In the genomic region with DNA sequence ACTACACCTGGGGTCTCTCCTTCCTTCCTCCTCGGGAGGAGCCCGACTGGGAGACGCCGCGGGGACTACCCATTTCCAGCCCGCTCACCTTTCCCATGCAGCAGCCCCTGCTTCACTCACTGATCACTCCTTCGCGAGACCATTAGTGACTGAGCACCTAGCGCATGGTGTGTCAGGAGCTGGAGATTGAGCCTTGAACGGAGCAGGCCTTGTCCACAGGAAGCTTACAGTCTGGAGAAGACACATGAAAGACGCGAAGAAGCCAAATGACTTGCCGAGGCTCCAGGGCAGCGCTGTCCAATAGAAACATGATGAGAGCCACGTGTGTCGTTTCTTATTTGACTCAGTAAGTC, we compare ENCODE assay signal across 10 cellular contexts. TPM values are rescaled to one million over a fixed set of nuclear protein-coding genes. Genes with fewer than 3 reads are reported as not detected.
DNase-seq lines count a peak whose midpoint lies in the region; ATAC-seq and TF ChIP-seq lines count a peak whose summit lies in the region.
"Had no signal": no experiment of that assay in that cellular context is flagged by ENCODE, and none has a peak within 500 bp of the region (broad histone marks: within the 10 kb centered on the region; RNA-seq: fewer than 3 reads in every experiment).

No MANE protein-coding gene starts in this region.

- H3F3A ChIP-seq in SK-N-SH (replicated peaks; ENCODE audit: insufficient read depth) = no peaks in the 10 kb centered on the region

- peak overlapping the region; percentile 47 for H3K4me3 Mint-ChIP-seq in activated T-helper 2 cell treated with anti-CD3 and anti-CD28 coated beads, Interferon-gamma antibody, Interleukin-2, Interleukin-4, amounts not matched to agents 10 μg/mL and 5 μg/mL and 100 μg/mL, durations not matched to agents 14 hours and 24 hours and 36 hours (ENCODE audit: low read depth)
- H3K4me3 Mint-ChIP-seq in stimulated activated memory B cell treated with anti-CD40 and anti-IgM and Interleukin-4, amounts not matched to agents 10 μg/mL and 1 μg/mL and 100 μg/mL, for 72 hours = peak overlapping the region; percentile 68

- POLR2A ChIA-PET in SK-N-SH (lab: Yijun Ruan, JAX) = no interaction called here

- H3K27me3 ChIP-seq in SK-N-SH (ENCODE audit: insufficient read depth) = peaks cover 21% of the 10 kb centered on the region

- peak overlapping the region; percentile 72 for H3K4me2 ChIP-seq in SK-N-SH

- CTCF ChIA-PET in SK-N-SH (lab: Yijun Ruan, JAX) = interaction anchor here (0.8 to 1.4 kb wide), 4 partner anchors 24 to 76 kb away, joined by 3 to 4 read pairs (median 3); no protein-coding TSS in a partner anchor

- ATAC-seq in SK-N-SH treated with all-trans-retinoic acid at 6 μM for 48 hours = no peak
- peak; percentile 27 for ATAC-seq in left lobe of liver
- no peak for ATAC-seq in stimulated activated memory B cell treated with anti-CD40 and anti-IgM and Interleukin-4, amounts not matched to agents 10 μg/mL and 1 μg/mL and 100 μg/mL, for 72 hours
- no peak for ATAC-seq in HG03354 (IDR thresholded peaks at IDR 0.05; ENCODE audit: poor library complexity, severe bottlenecking, unreplicated experiment)
- ATAC-seq in GM21447 (IDR thresholded peaks at IDR 0.05; ENCODE audit: unreplicated experiment) = no peak

- H3K27ac ChIP-seq in SK-N-SH (ENCODE audit: low read depth in 2 of 2, low read length in 1 of 2) = no peak overlapping the region

- no peak for TF ChIP-seq RAD21 in SK-N-SH (IDR thresholded peaks at IDR 0.05; ENCODE audit: low read length)

- H2AFZ ChIP-seq in SK-N-SH (ENCODE audit: low read depth) = no peak overlapping the region

- TF ChIP-seq CTCF in SK-N-SH (IDR thresholded peaks at IDR 0.05) = 0 out of 2 replicates have a peak, but pooled peaks have one; percentile 2

- intact Hi-C loops in activated T-helper 2 cell treated with anti-CD3 and anti-CD28 coated beads, Interferon-gamma antibody, Interleukin-2, Interleukin-4, amounts not matched to agents 10 μg/mL and 5 μg/mL and 100 μg/mL, durations not matched to agents 14 hours and 24 hours and 36 hours (cut with micrococcal nuclease) = loop anchor here (10.0 kb wide), 1 partner anchor 1086 kb away; no protein-coding TSS in a partner anchor

- no peaks in the 10 kb centered on the region for H3K9me3 ChIP-seq in SK-N-SH

- H3K4me1 Mint-ChIP-seq in activated T-helper 2 cell treated with anti-CD3 and anti-CD28 coated beads, Interferon-gamma antibody, Interleukin-2, Interleukin-4, amounts not matched to agents 10 μg/mL and 5 μg/mL and 100 μg/mL, durations not matched to agents 14 hours and 24 hours and 36 hours (ENCODE audit: low read depth) = peaks cover 16% of the 10 kb centered on the region
- H3K4me1 Mint-ChIP-seq in stimulated activated memory B cell treated with anti-CD40 and anti-IgM and Interleukin-4, amounts not matched to agents 10 μg/mL and 1 μg/mL and 100 μg/mL, for 72 hours = peaks cover 27% of the 10 kb centered on the region

- no peaks in the 10 kb centered on the region for H3K9me2 ChIP-seq in SK-N-SH

- peaks cover 39% of the 10 kb centered on the region for H3K27me3 Mint-ChIP-seq in activated T-helper 2 cell treated with anti-CD3 and anti-CD28 coated beads, Interferon-gamma antibody, Interleukin-2, Interleukin-4, amounts not matched to agents 10 μg/mL and 5 μg/mL and 100 μg/mL, durations not matched to agents 14 hours and 24 hours and 36 hours (ENCODE audit: low read depth)
- H3K27me3 Mint-ChIP-seq in stimulated activated memory B cell treated with anti-CD40 and anti-IgM and Interleukin-4, amounts not matched to agents 10 μg/mL and 1 μg/mL and 100 μg/mL, for 72 hours = peaks cover 35% of the 10 kb centered on the region

- no peak overlapping the region for H3K27ac Mint-ChIP-seq in activated T-helper 2 cell treated with anti-CD3 and anti-CD28 coated beads, Interferon-gamma antibody, Interleukin-2, Interleukin-4, amounts not matched to agents 10 μg/mL and 5 μg/mL and 100 μg/mL, durations not matched to agents 14 hours and 24 hours and 36 hours
- H3K27ac Mint-ChIP-seq in stimulated activated memory B cell treated with anti-CD40 and anti-IgM and Interleukin-4, amounts not matched to agents 10 μg/mL and 1 μg/mL and 100 μg/mL, for 72 hours = no peak overlapping the region

- H3K4me3 ChIP-seq in SK-N-SH (ENCODE audit: low read depth in 2 of 2, low read length in 1 of 2) = peak overlapping the region; percentile 44 to 59; a peak in 3 of 4 replicates

- H3K9me3 Mint-ChIP-seq in activated T-helper 2 cell treated with anti-CD3 and anti-CD28 coated beads, Interferon-gamma antibody, Interleukin-2, Interleukin-4, amounts not matched to agents 10 μg/mL and 5 μg/mL and 100 μg/mL, durations not matched to agents 14 hours and 24 hours and 36 hours = peaks cover 4% of the 10 kb centered on the region
- peaks cover 3% of the 10 kb centered on the region for H3K9me3 Mint-ChIP-seq in stimulated activated memory B cell treated with anti-CD40 and anti-IgM and Interleukin-4, amounts not matched to agents 10 μg/mL and 1 μg/mL and 100 μg/mL, for 72 hours

- DNase-seq in SK-N-SH (no peak), left lobe of liver (ENCODE audit: low spot score) (no peak), 8988T (no peak)
- no peak for DNase-seq in activated T-helper 2 cell treated with anti-CD3 and anti-CD28 coated beads, Interferon-gamma antibody, Interleukin-2, Interleukin-4, amounts not matched to agents 10 μg/mL and 5 μg/mL and 100 μg/mL, durations not matched to agents 14 hours and 24 hours and 36 hours (ENCODE audit: low spot score)
- DNase-seq: hippocampal formation, NCI-H524 treated with DMSO at 0.1 percent for 48 hours had no signal

- TF ChIP-seq EP300 in SK-N-SH (IDR thresholded peaks at IDR 0.05; ENCODE audit: borderline replicate concordance in 1 of 2, low read depth in 1 of 2, low read length in 1 of 2) = no peak

- no peaks in the 10 kb centered on the region for H3K36me3 ChIP-seq in SK-N-SH (replicated peaks in 1 of 2; ENCODE audit: control insufficient read depth in 1 of 2, insufficient read depth in 2 of 2, low read length in 1 of 2)

- no peak overlapping the region for H3K9ac ChIP-seq in SK-N-SH

- peaks cover 0 to 9% of the 10 kb centered on the region in 2 experiments; a peak in 1 of 4 replicates for H3K4me1 ChIP-seq in SK-N-SH (ENCODE audit: control insufficient read depth in 1 of 2, insufficient read depth in 2 of 2, low read depth in 1 of 2, low read length in 1 of 2)

- H3K79me2 ChIP-seq in SK-N-SH (ENCODE audit: insufficient read depth) = no peaks in the 10 kb centered on the region

- H3K36me3 Mint-ChIP-seq in activated T-helper 2 cell treated with anti-CD3 and anti-CD28 coated beads, Interferon-gamma antibody, Interleukin-2, Interleukin-4, amounts not matched to agents 10 μg/mL and 5 μg/mL and 100 μg/mL, durations not matched to agents 14 hours and 24 hours and 36 hours (ENCODE audit: low read depth) = no peaks in the 10 kb centered on the region
- H3K36me3 Mint-ChIP-seq in stimulated activated memory B cell treated with anti-CD40 and anti-IgM and Interleukin-4, amounts not matched to agents 10 μg/mL and 1 μg/mL and 100 μg/mL, for 72 hours = no peaks in the 10 kb centered on the region

- no peaks in the 10 kb centered on the region for H4K20me1 ChIP-seq in SK-N-SH (ENCODE audit: insufficient read depth)

- WGBS in SK-N-SH (ENCODE audit: low lambda C conversion rate) = 66% methylated on average over 15 of the region's 16 CpGs

TF ChIP-seq in SK-N-SH, 30 proteins besides CTCF, POLR2A, EP300 and RAD21 (continues in another document):
- no peak for TF ChIP-seq NFIC (IDR thresholded peaks at IDR 0.05; ENCODE audit: borderline replicate concordance)
- TF ChIP-seq, protein P1, sequence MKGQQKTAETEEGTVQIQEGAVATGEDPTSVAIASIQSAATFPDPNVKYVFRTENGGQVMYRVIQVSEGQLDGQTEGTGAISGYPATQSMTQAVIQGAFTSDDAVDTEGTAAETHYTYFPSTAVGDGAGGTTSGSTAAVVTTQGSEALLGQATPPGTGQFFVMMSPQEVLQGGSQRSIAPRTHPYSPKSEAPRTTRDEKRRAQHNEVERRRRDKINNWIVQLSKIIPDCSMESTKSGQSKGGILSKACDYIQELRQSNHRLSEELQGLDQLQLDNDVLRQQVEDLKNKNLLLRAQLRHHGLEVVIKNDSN (IDR thresholded peaks at IDR 0.05; ENCODE audit: borderline replicate concordance, low read depth) = no peak
- TF ChIP-seq RXRA (IDR thresholded peaks at IDR 0.05; ENCODE audit: borderline replicate concordance, low read depth) = no peak
- no peak for TF ChIP-seq MXI1 (IDR thresholded peaks at IDR 0.05; ENCODE audit: low read depth, low read length)

TF ChIP-seq in SK-N-SH treated with all-trans-retinoic acid at 6 μM for 48 hours, 23 proteins besides CTCF, POLR2A, EP300 and RAD21 (continues in another document):
- TF ChIP-seq ZC3H10 (CRISPR knock-in tag; IDR thresholded peaks at IDR 0.05) (no peak), ZNF8 (CRISPR knock-in tag; IDR thresholded peaks at IDR 0.05) (no peak), CSDC2 (CRISPR knock-in tag; IDR thresholded peaks at IDR 0.05) (no peak), SNAI2 (CRISPR knock-in tag; IDR thresholded peaks at IDR 0.05) (no peak)

RNA-seq across cellular contexts. Expression of a gene that starts 0.3 kb away (rescaled TPM):
- polyA plus RNA-seq in SK-N-SH (2012; rRNA removed) = 0.06 and 0.10 TPM in 2 replicates
- 0.12 TPM in 2 replicates for polyA plus RNA-seq in SK-N-SH (2012; cell fraction: cytosol; rRNA removed)
- 0.13 and 0.14 TPM in 2 replicates for polyA plus RNA-seq in SK-N-SH (2012; cell fraction: nucleus; rRNA removed)
- total RNA-seq in activated T-helper 2 cell treated with anti-CD3 and anti-CD28 coated beads, Interferon-gamma antibody, Interleukin-2, Interleukin-4, amounts not matched to agents 10 μg/mL and 5 μg/mL and 100 μg/mL, durations not matched to agents 14 hours and 24 hours and 36 hours = not detected in 2 replicates
- 0.48 TPM for total RNA-seq in left lobe of liver

RNA-seq across cellular contexts. Expression of a gene that starts 17.6 kb away (rescaled TPM):
- polyA plus RNA-seq in SK-N-SH (2012; rRNA removed) = 5.4 and 8.5 TPM in 2 replicates
- polyA plus RNA-seq in SK-N-SH (2012; cell fraction: cytosol; rRNA removed) = 7.9 and 8.2 TPM in 2 replicates
- 4.0 and 12.3 TPM in 2 replicates for polyA plus RNA-seq in SK-N-SH (2012; cell fraction: nucleus; rRNA removed)
- 11.6 and 12.7 TPM in 2 replicates for total RNA-seq in activated T-helper 2 cell treated with anti-CD3 and anti-CD28 coated beads, Interferon-gamma antibody, Interleukin-2, Interleukin-4, amounts not matched to agents 10 μg/mL and 5 μg/mL and 100 μg/mL, durations not matched to agents 14 hours and 24 hours and 36 hours
- total RNA-seq in left lobe of liver = 3.7 TPM

RNA-seq across cellular contexts. Expression of a gene that starts 17.7 kb away (rescaled TPM):
- polyA plus RNA-seq in SK-N-SH (2012; rRNA removed) = 18.4 and 23.5 TPM in 2 replicates
- 17.6 and 18.2 TPM in 2 replicates for polyA plus RNA-seq in SK-N-SH (2012; cell fraction: cytosol; rRNA removed)
- polyA plus RNA-seq in SK-N-SH (2012; cell fraction: nucleus; rRNA removed) = 49.1 and 69.3 TPM in 2 replicates
- 61.9 and 71.4 TPM in 2 replicates for total RNA-seq in activated T-helper 2 cell treated with anti-CD3 and anti-CD28 coated beads, Interferon-gamma antibody, Interleukin-2, Interleukin-4, amounts not matched to agents 10 μg/mL and 5 μg/mL and 100 μg/mL, durations not matched to agents 14 hours and 24 hours and 36 hours
- 29.1 TPM for total RNA-seq in left lobe of liver
